ENCODE assay signal across 9 cellular contexts in the genomic region with DNA sequence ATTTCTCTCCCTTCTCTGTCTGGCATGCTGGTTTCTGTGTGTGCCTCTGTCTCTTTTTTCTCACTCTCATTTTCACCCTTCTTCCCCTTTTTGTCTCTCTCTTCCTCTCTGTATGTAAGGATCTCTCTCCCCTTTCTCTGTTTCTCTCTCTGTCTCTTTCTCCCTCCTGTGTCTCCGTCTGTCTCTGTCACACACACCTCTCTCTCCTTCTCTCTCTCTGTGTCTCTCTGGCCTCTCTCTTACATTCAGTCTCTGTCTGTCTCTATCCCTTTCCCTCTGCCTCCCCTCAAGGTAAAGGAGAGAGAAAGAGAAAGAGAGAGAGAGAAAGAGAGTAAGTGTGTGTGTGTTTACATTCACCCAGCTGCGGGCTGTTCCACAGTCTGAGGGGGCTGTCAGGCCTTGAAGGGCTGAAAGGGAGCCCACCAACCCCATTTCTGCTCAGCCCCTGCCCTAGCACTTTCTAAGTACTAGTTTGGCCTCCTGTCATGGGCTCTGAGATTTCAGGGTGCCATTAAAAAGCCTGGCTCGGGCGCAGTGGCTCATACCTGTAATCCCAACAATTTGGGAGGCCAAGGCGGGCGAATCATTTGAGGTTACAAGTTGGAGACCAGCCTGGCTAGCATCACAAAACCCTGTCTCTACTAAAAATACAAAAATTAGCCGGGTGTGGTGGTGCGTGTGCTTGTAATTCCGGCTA. TPM values are rescaled to one million over a fixed set of nuclear protein-coding genes. Genes with fewer than 3 reads are reported as not detected.
A peak's percentile ranks its signal among the peaks of the same experiment; 100 is the strongest.
DNase-seq lines count a peak whose midpoint lies in the region; ATAC-seq, FAIRE-seq and TF ChIP-seq lines count a peak whose summit lies in the region.
"Had no signal": no experiment of that assay in that cellular context is flagged by ENCODE, and none has a peak within 500 bp of the region (broad histone marks: within the 10 kb centered on the region; RNA-seq: fewer than 3 reads in every experiment).

No MANE protein-coding gene starts in this region.

- H3K4me1 ChIP-seq in K562 (replicated peaks in 1 of 2; ENCODE audit: control insufficient read depth in 2 of 2, insufficient read depth in 2 of 2, low read length in 2 of 2), result peaks cover 0 to 18% of the 10 kb centered on the region in 2 experiments; a peak in 3 of 5 replicates
- H3K4me1 ChIP-seq in neutrophil (ENCODE audit: control insufficient read depth in 1 of 2, insufficient read depth in 1 of 2, low read depth in 1 of 2, low read length in 1 of 2), result peaks cover 4 to 11% of the 10 kb centered on the region in 2 experiments

- peak overlapping the region; percentile 93 for H2AFZ ChIP-seq in K562 (ENCODE audit: low read depth, low read length)

- BruUV-seq in K562 (replicated peaks; lab: Mats Ljungman, UMichigan), result no TSS peak

- no peak for FAIRE-seq in K562 (lab: Jason Lieb, UNC)

- H3K27me3 ChIP-seq in K562 (ENCODE audit: control insufficient read depth in 2 of 2, insufficient read depth in 2 of 2, low read length in 2 of 2) (no peaks in the 10 kb centered on the region), neutrophil (no peaks in the 10 kb centered on the region)

- H3K79me2 ChIP-seq in K562 (ENCODE audit: control insufficient read depth, insufficient read depth, low read length), result no peaks in the 10 kb centered on the region

- H3K36me3 ChIP-seq in K562 (ENCODE audit: control insufficient read depth, insufficient read depth, low read length) (no peaks in the 10 kb centered on the region), neutrophil (no peaks in the 10 kb centered on the region)

- WGBS in K562 (ENCODE audit: insufficient coverage, low coverage, missing lambda C conversion rate), result 44% methylated on average over 7 of the region's 9 CpGs

- in situ Hi-C loops in KBM-7 (cut with MboI; ENCODE audit: low pct_unique_long_range_greater_than_20kb, low sequenced_read_pairs), result no loop called here
- in situ Hi-C loops in K562 (cut with MboI), result no loop called here

- TF ChIP-seq CTCF in K562 (IDR thresholded peaks at IDR 0.05 in 2 of 3, conservative IDR thresholded peaks at IDR 0.05 in 1 of 3; ENCODE audit: insufficient read depth in 2 of 3, low read depth in 1 of 3, low read length in 3 of 3) (no peak), neutrophil (IDR thresholded peaks at IDR 0.05) (no peak)

- intact Hi-C loops in K562 (cut with micrococcal nuclease), result loop anchor here (10.0 kb wide), 1 partner anchor 152 kb away; the partner anchor contains the start of gene KDM5C

- H3K27ac ChIP-seq in K562 (ENCODE audit: extremely low read depth, low read depth, low read length), result no peak overlapping the region
- peak overlapping the region; percentile 45 for H3K27ac ChIP-seq in neutrophil

- peak; percentile 1 for DNase-seq in GF-D8 (lab: John Stamatoyannopoulos, UW)
- DNase-seq in KBM-7, result peak; percentile 62
- DNase-seq in K562 (ENCODE audit: extremely low read depth in 1 of 4, low spot score in 3 of 4), result no peak
- DNase-seq in NCI-H345 (lab: John Stamatoyannopoulos, UW), result no peak
- no peak for DNase-seq in NCI-H446 (lab: John Stamatoyannopoulos, UW)
- DNase-seq in hippocampal formation (lab: John Stamatoyannopoulos, UW), result no peak
- DNase-seq: SW 1271 had no signal

- no peak overlapping the region for H3K4me2 ChIP-seq in K562 (ENCODE audit: insufficient read depth, low read length)

- no peaks in the 10 kb centered on the region for H4K20me1 ChIP-seq in K562 (replicated peaks; ENCODE audit: control insufficient read depth, insufficient read depth, low read length)

- TF ChIP-seq POLR2A in K562 (conservative IDR thresholded peaks at IDR 0.05) (no peak), GM18505 (IDR thresholded peaks at IDR 0.05; ENCODE audit: borderline replicate concordance, extremely low read depth, insufficient read depth, insufficient read length) (no peak)

- CTCF ChIA-PET in K562 (lab: Yijun Ruan, JAX; ENCODE audit: low intra/inter-chr PET ratio), result interaction anchor here (0.6 to 1.6 kb wide), 2 partner anchors 17 to 18 kb away, joined by 3 to 7 read pairs; no protein-coding TSS in a partner anchor

- ATAC-seq in K562, result peak; percentile 13
- ATAC-seq in GM18505 (IDR thresholded peaks at IDR 0.05; ENCODE audit: unreplicated experiment), result no peak

- peak overlapping the region; percentile 20 to 45; a peak in 3 of 4 replicates for H3K9ac ChIP-seq in K562 (ENCODE audit: insufficient read depth in 1 of 2, low read depth in 2 of 2, low read length in 2 of 2)

- TF ChIP-seq EP300 in K562 (IDR thresholded peaks at IDR 0.05; ENCODE audit: low read length), result no peak

- TF ChIP-seq RAD21 in K562 (CRISPR knock-in tag; conservative IDR thresholded peaks at IDR 0.05 in 1 of 2, IDR thresholded peaks at IDR 0.05 in 1 of 2), result no peak

- H3K4me3 ChIP-seq in K562, result 0 out of 2 replicates have a peak overlapping the region, but pooled peaks have one; percentile 34
- peak overlapping the region; percentile 53 to 54 for H3K4me3 ChIP-seq in neutrophil (ENCODE audit: low read depth in 1 of 2, low read length in 1 of 2)

- POLR2A ChIA-PET in K562 (lab: Yijun Ruan, JAX), result no interaction called here

- H3K9me3 ChIP-seq in K562 (replicated peaks; ENCODE audit: control insufficient read depth, insufficient read depth, low read depth, low read length), result no peaks in the 10 kb centered on the region
- no peaks in the 10 kb centered on the region for H3K9me3 ChIP-seq in neutrophil

- no peaks in the 10 kb centered on the region for H3K9me1 ChIP-seq in K562 (ENCODE audit: control insufficient read depth, insufficient read depth, low read length)

TF ChIP-seq in K562, 482 proteins besides CTCF, POLR2A, EP300 and RAD21 (continues in another document):
- no peak for TF ChIP-seq LCOR (CRISPR knock-in tag; IDR thresholded peaks at IDR 0.05)

RNA-seq across cellular contexts. Expression of gene TSPYL2, which starts 9.6 kb away (rescaled TPM):
- 25.0 and 49.1 TPM in 2 replicates for total RNA-seq in K562 (2011; cell fraction: chromatin; rRNA removed; ENCODE audit: low replicate concordance)
- total RNA-seq in K562 (2011; cell fraction: nucleolus; rRNA removed), result 11.3 and 20.2 TPM in 2 replicates
- total RNA-seq in K562 (2011; cell fraction: nucleoplasm; rRNA removed), result 19.7 and 20.6 TPM in 2 replicates
- total RNA-seq in K562 (2014; rRNA removed) (10.8 and 11.3 TPM in 2 replicates), K562 (2014; rRNA removed; fragmentation: Illumina TruSeq; extraction: Trizol) (7.4 and 9.8 TPM in 2 replicates), K562 (2015; rRNA removed; fragmentation: Illumina TruSeq; extraction: Trizol) (6.5 and 7.2 TPM in 2 replicates), K562 (2021) (10.8 and 12.1 TPM in 2 replicates)
- polyA plus RNA-seq in K562 (2011; rRNA removed) (18.6 and 20.0 TPM in 2 replicates), K562 (2014; fragmentation: Illumina TruSeq; extraction: Trizol) (16.8 and 17.1 TPM in 2 replicates), K562 (2014; fragmentation: Nextera tagmentation; extraction: Ambion mirVana) (under 1 TPM; 0.41 to 0.88 TPM), K562 (2014; rRNA removed) (11.0 and 15.7 TPM in 2 replicates)
- 8.4 and 9.5 TPM in 2 replicates for polyA plus RNA-seq in K562 (2011; cell fraction: cytosol; rRNA removed)
- 63.1 and 81.1 TPM in 2 replicates for polyA plus RNA-seq in K562 (2011; cell fraction: nucleus; rRNA removed)
- 12.1 and 13.5 TPM in 2 replicates for polyA plus RNA-seq in K562 (2012)
- 24.7 and 29.4 TPM in 2 replicates for polyA minus RNA-seq in K562 (2011; rRNA and poly(A)+ RNA removed)
- 6.0 and 8.6 TPM in 2 replicates for polyA minus RNA-seq in K562 (2011; cell fraction: cytosol; rRNA and poly(A)+ RNA removed)
- polyA minus RNA-seq in K562 (2011; cell fraction: nucleus; rRNA and poly(A)+ RNA removed), result 6.3 and 8.8 TPM in 2 replicates

RNA-seq across cellular contexts. Expression of gene KANTR, which starts 21.4 kb away (rescaled TPM):
- total RNA-seq in K562 (2011; cell fraction: chromatin; rRNA removed; ENCODE audit: low replicate concordance), result 16.9 and 33.6 TPM in 2 replicates
- total RNA-seq in K562 (2011; cell fraction: nucleolus; rRNA removed), result 10.2 and 14.5 TPM in 2 replicates
- total RNA-seq in K562 (2011; cell fraction: nucleoplasm; rRNA removed), result 17.3 and 22.5 TPM in 2 replicates
- total RNA-seq in K562 (2014; rRNA removed) (2.8 and 3.0 TPM in 2 replicates), K562 (2014; rRNA removed; fragmentation: Illumina TruSeq; extraction: Trizol) (4.2 and 4.9 TPM in 2 replicates), K562 (2015; rRNA removed; fragmentation: Illumina TruSeq; extraction: Trizol) (4.4 and 5.0 TPM in 2 replicates), K562 (2021) (3.2 and 3.4 TPM in 2 replicates)
- polyA plus RNA-seq in K562 (2011; rRNA removed) (5.1 and 5.7 TPM in 2 replicates), K562 (2014; fragmentation: Illumina TruSeq; extraction: Trizol) (3.3 and 3.4 TPM in 2 replicates), K562 (2014; fragmentation: Nextera tagmentation; extraction: Ambion mirVana) (1 to 10 TPM; 1.0 to 1.2 TPM), K562 (2014; rRNA removed) (3.3 and 3.9 TPM in 2 replicates)
- 1.7 and 2.3 TPM in 2 replicates for polyA plus RNA-seq in K562 (2011; cell fraction: cytosol; rRNA removed)
- 6.7 and 7.4 TPM in 2 replicates for polyA plus RNA-seq in K562 (2011; cell fraction: nucleus; rRNA removed)
- polyA plus RNA-seq in K562 (2012), result 2.0 TPM in 2 replicates
- polyA minus RNA-seq in K562 (2011; rRNA and poly(A)+ RNA removed), result 16.2 TPM in 2 replicates
- polyA minus RNA-seq in K562 (2011; cell fraction: cytosol; rRNA and poly(A)+ RNA removed), result 1.7 and 4.5 TPM in 2 replicates
- polyA minus RNA-seq in K562 (2011; cell fraction: nucleus; rRNA and poly(A)+ RNA removed), result 8.3 and 9.0 TPM in 2 replicates

RNA-seq across cellular contexts. Expression of gene GPR173, which starts 24.0 kb away (rescaled TPM):
- not detected in 2 replicates for total RNA-seq in K562 (2011; cell fraction: chromatin; rRNA removed; ENCODE audit: low replicate concordance)
- not detected in 2 replicates for total RNA-seq in K562 (2011; cell fraction: nucleolus; rRNA removed)
- total RNA-seq in K562 (2011; cell fraction: nucleoplasm; rRNA removed), result not detected in 2 replicates
- total RNA-seq in K562 (2014; rRNA removed) (not detected in 2 replicates), K562 (2014; rRNA removed; fragmentation: Illumina TruSeq; extraction: Trizol) (not detected in 2 replicates), K562 (2015; rRNA removed; fragmentation: Illumina TruSeq; extraction: Trizol) (not detected in 2 replicates), K562 (2021) (not detected in 2 replicates)
- polyA plus RNA-seq in K562 (2011; rRNA removed) (0.01 TPM in 2 replicates), K562 (2014; fragmentation: Illumina TruSeq; extraction: Trizol) (not detected in 2 replicates), K562 (2014; fragmentation: Nextera tagmentation; extraction: Ambion mirVana) (not detected), K562 (2014; rRNA removed) (not detected in 2 replicates)
- polyA plus RNA-seq in K562 (2011; cell fraction: cytosol; rRNA removed), result not detected in 2 replicates
- 0.07 TPM in 1 of 2 replicates, not detected in the other for polyA plus RNA-seq in K562 (2011; cell fraction: nucleus; rRNA removed)
- polyA plus RNA-seq in K562 (2012), result 0.03 TPM in 1 of 2 replicates, not detected in the other
- polyA minus RNA-seq in K562 (2011; rRNA and poly(A)+ RNA removed), result 0.04 TPM in 1 of 2 replicates, not detected in the other
- polyA minus RNA-seq in K562 (2011; cell fraction: cytosol; rRNA and poly(A)+ RNA removed), result not detected in 2 replicates
- polyA minus RNA-seq in K562 (2011; cell fraction: nucleus; rRNA and poly(A)+ RNA removed), result not detected in 2 replicates

Comparison
In these comparisons a context has a peak if more than half of its experiments do, and no peak if none do; other contexts are left out.
1. DNase-seq: peak in GF-D8 (single experiment) and KBM-7 (single experiment); none in K562 (0 of 4), NCI-H345 (single experiment), NCI-H446 (0 of 2) and hippocampal formation (0 of 2).